Comparison of ENCODE assay signal across 17 cellular contexts in the genomic region with DNA sequence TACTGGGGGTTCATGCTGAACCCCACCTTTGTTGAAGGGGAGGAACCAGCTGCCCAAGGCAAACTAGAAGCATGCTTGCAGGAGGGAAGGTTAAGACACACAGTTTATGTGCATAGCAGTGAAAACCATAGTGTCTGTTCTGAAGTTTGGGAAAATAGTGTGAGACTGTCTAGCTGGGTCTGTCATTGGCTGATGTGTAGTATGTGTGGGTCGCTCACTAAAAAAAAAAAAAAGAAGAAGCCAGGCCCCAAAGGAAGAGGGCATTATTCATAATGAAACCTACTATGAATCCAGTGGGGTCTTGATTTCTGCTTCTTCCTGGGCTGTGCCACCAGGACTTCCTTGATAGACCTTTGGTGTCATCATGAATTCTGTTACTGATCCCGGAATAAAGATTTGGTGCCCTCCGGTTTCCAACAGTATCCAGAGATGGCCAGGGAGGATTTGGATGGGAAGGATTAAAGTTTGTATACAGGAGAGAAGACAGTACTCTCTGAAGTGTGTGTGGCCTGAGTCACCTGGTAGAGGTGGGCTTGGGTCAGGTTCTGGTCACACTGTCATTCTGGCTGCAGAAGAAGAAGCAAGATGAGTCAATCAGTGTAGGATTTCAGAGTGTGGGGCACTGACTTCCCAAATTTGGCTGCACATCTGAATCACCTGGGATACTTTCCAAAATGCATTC.
DNase-seq lines count a peak whose midpoint lies in the region; ATAC-seq and TF ChIP-seq lines count a peak whose summit lies in the region.
"Had no signal": no experiment of that assay in that cellular context is flagged by ENCODE, and none has a peak within 500 bp of the region (broad histone marks: within the 10 kb centered on the region; RNA-seq: fewer than 3 reads in every experiment).

No MANE protein-coding gene starts in this region.

- peaks cover 38% of the 10 kb centered on the region for H3K36me3 Mint-ChIP-seq in activated CD4-positive, alpha-beta T cell treated with anti-CD3 and anti-CD28 coated beads, Interleukin-2, amount 10 ng/mL, durations not matched to agents 7 days and 5 days (ENCODE audit: low read depth)

- peaks cover 3% of the 10 kb centered on the region; the same call in 1 of the 2 replicates for H3K36me3 ChIP-seq in SU-DHL-6 (ENCODE audit: low read length)
- H3K36me3 ChIP-seq: HAP-1 had no signal

- H3K9me3 ChIP-seq in SU-DHL-6 (ENCODE audit: insufficient read depth, low read length) = no peaks in the 10 kb centered on the region
- H3K9me3 ChIP-seq: HAP-1 had no signal

- DNase-seq in activated CD4-positive, alpha-beta T cell treated with anti-CD3 and anti-CD28 coated beads, Interleukin-2, amount 10 ng/mL, durations not matched to agents 7 days and 5 days = no peak
- DNase-seq in activated CD4-positive, alpha-beta T cell treated with anti-CD3 and anti-CD28 coated beads for 4 hours = no peak
- DNase-seq in ecto neural progenitor cell (ENCODE audit: low spot score) (peak; percentile 8), cerebellar cortex (ENCODE audit: low spot score) (no peak)
- no peak for DNase-seq in stimulated activated naive CD8-positive, alpha-beta T cell treated with anti-CD3 and anti-CD28 coated beads, Interleukin-15, Interleukin-2, amounts not matched to agents 100 U/mL and 50 U/mL, for 24 hours
- DNase-seq in effector CD8-positive, alpha-beta T cell (lab: John Stamatoyannopoulos, UW) = no peak
- DNase-seq: activated B cell treated with CpG ODN at 0.5 μM for 24 hours, dermis blood vessel endothelial cell, kidney glomerular epithelial cell, naive B cell, NCI-H1694 treated with DMSO at 0.1 percent for 48 hours, NCI-H82, SHP77 had no signal

- POLR2A ChIA-PET in activated CD4-positive, alpha-beta T cell treated with anti-CD3 and anti-CD28 coated beads, Interleukin-2, amount 10 ng/mL, durations not matched to agents 7 days and 5 days (lab: Charles Lee) = no interaction called here

- no peak overlapping the region for H2AFZ ChIP-seq in SU-DHL-6 (ENCODE audit: low read depth, low read length, severe bottlenecking)

- H3K9me2 ChIP-seq in SU-DHL-6 (replicated peaks; ENCODE audit: insufficient read depth, low read length) = no peaks in the 10 kb centered on the region

- no peak overlapping the region for H3K4me2 ChIP-seq in SU-DHL-6 (ENCODE audit: low read depth, low read length, poor library complexity, severe bottlenecking)

- no peaks in the 10 kb centered on the region for H3K9me3 Mint-ChIP-seq in activated CD4-positive, alpha-beta T cell treated with anti-CD3 and anti-CD28 coated beads, Interleukin-2, amount 10 ng/mL, durations not matched to agents 7 days and 5 days

- H3K9ac ChIP-seq in SU-DHL-6 (ENCODE audit: low read length) = no peak overlapping the region

- peaks cover 72% of the 10 kb centered on the region for H3K4me1 Mint-ChIP-seq in activated CD4-positive, alpha-beta T cell treated with anti-CD3 and anti-CD28 coated beads, Interleukin-2, amount 10 ng/mL, durations not matched to agents 7 days and 5 days
- H3K4me1 Mint-ChIP-seq: activated B cell treated with CpG ODN at 0.5 μM for 24 hours, naive B cell had no signal

- CTCF ChIA-PET in activated CD4-positive, alpha-beta T cell treated with anti-CD3 and anti-CD28 coated beads, Interleukin-2, amount 10 ng/mL, durations not matched to agents 7 days and 5 days (lab: Charles Lee) = interaction anchor here (0.5 kb wide), 1 partner anchor 153 kb away, joined by 5 read pairs; no protein-coding TSS in a partner anchor

- no peak for TF ChIP-seq CTCF in SU-DHL-6 (IDR thresholded peaks at IDR 0.05; ENCODE audit: insufficient read depth, low read length, poor library complexity, severe bottlenecking)

- H3K4me3 ChIP-seq in SU-DHL-6 (ENCODE audit: insufficient read depth, low read length, poor library complexity, severe bottlenecking) = no peak overlapping the region
- H3K4me3 ChIP-seq: HAP-1, smooth muscle cell had no signal

- no peak overlapping the region for H3K4me3 Mint-ChIP-seq in activated CD4-positive, alpha-beta T cell treated with anti-CD3 and anti-CD28 coated beads, Interleukin-2, amount 10 ng/mL, durations not matched to agents 7 days and 5 days
- H3K4me3 Mint-ChIP-seq: activated B cell treated with CpG ODN at 0.5 μM for 24 hours had no signal

- H3K27ac Mint-ChIP-seq in activated CD4-positive, alpha-beta T cell treated with anti-CD3 and anti-CD28 coated beads, Interleukin-2, amount 10 ng/mL, durations not matched to agents 7 days and 5 days = peak overlapping the region; percentile 41
- H3K27ac Mint-ChIP-seq: activated B cell treated with CpG ODN at 0.5 μM for 24 hours, naive B cell had no signal

- H3K27ac ChIP-seq in SU-DHL-6 (ENCODE audit: low read depth, low read length) = peak overlapping the region; percentile 9; the same call in 1 of the 2 replicates

- no peaks in the 10 kb centered on the region for H3K27me3 ChIP-seq in SU-DHL-6 (ENCODE audit: low read length)

- H4K20me1 ChIP-seq in SU-DHL-6 (ENCODE audit: low read depth, low read length) = no peaks in the 10 kb centered on the region

- peaks cover 5% of the 10 kb centered on the region; the same call in 1 of the 2 replicates for H3F3A ChIP-seq in SU-DHL-6 (ENCODE audit: insufficient read depth)

- ATAC-seq in stimulated activated naive CD8-positive, alpha-beta T cell treated with anti-CD3 and anti-CD28 coated beads, Interleukin-15, Interleukin-2, amounts not matched to agents 100 U/mL and 50 U/mL, for 24 hours = peak; percentile 71
- ATAC-seq in GM21390 (IDR thresholded peaks at IDR 0.05; ENCODE audit: unreplicated experiment) = no peak

- peaks cover 94% of the 10 kb centered on the region for H3K79me2 ChIP-seq in SU-DHL-6 (ENCODE audit: insufficient read depth, low read length)

- no peaks in the 10 kb centered on the region for H3K27me3 Mint-ChIP-seq in activated CD4-positive, alpha-beta T cell treated with anti-CD3 and anti-CD28 coated beads, Interleukin-2, amount 10 ng/mL, durations not matched to agents 7 days and 5 days
- H3K27me3 Mint-ChIP-seq: activated B cell treated with CpG ODN at 0.5 μM for 24 hours, naive B cell had no signal
